In genomic region chr10:133489816-133490588, GRCh38 we compare ENCODE assay signal across 17 cellular contexts. TPM values are rescaled to one million over a fixed set of nuclear protein-coding genes. Genes with fewer than 3 reads are reported as not detected.
DNase-seq lines count a peak whose midpoint lies in the region; ATAC-seq and TF ChIP-seq lines count a peak whose summit lies in the region.
"Had no signal": no experiment of that assay in that cellular context is flagged by ENCODE, and none has a peak within 500 bp of the region (broad histone marks: within the 10 kb centered on the region; RNA-seq: fewer than 3 reads in every experiment).

No MANE protein-coding gene starts in this region.

- POLR2A ChIA-PET in T-cell (lab: Charles Lee), result no interaction called here

- peak; percentile 82 for ATAC-seq in GM18868 (IDR thresholded peaks at IDR 0.05; ENCODE audit: unreplicated experiment)
- peak; percentile 56 for ATAC-seq in HG02642 (IDR thresholded peaks at IDR 0.05; ENCODE audit: poor library complexity, unreplicated experiment)
- no peak for ATAC-seq in T-cell (replicated peaks in 1 of 4)
- ATAC-seq: GM23338; left ventricle myocardium superior; naive thymus-derived CD4-positive, alpha-beta T cell; T-helper 17 cell had no signal

- no peak for TF ChIP-seq CTCF in GM12864 (IDR thresholded peaks at IDR 0.05; ENCODE audit: low read depth, low read length, missing control alignments)

- H3K27me3 Mint-ChIP-seq in T-cell, result no peaks in the 10 kb centered on the region
- H3K27me3 Mint-ChIP-seq: T-helper 17 cell had no signal

- no peak overlapping the region for H3K27ac Mint-ChIP-seq in T-cell
- H3K27ac Mint-ChIP-seq: GM23338; naive thymus-derived CD4-positive, alpha-beta T cell; T-helper 17 cell had no signal

- H3K4me1 Mint-ChIP-seq in T-cell, result no peaks in the 10 kb centered on the region
- H3K4me1 Mint-ChIP-seq: GM23338 had no signal

- no peak overlapping the region for H3K4me3 ChIP-seq in GM12864 (ENCODE audit: low read depth, low read length)
- H3K4me3 ChIP-seq: GM23338 had no signal

- CTCF ChIA-PET in T-cell (lab: Charles Lee), result no interaction called here

- DNase-seq in GM12864 (ENCODE audit: low read depth), result peak; percentile 33
- DNase-seq in MV-4-11 (lab: John Stamatoyannopoulos, UW), result peak; percentile 76
- DNase-seq in DMS 273 (lab: John Stamatoyannopoulos, UW; ENCODE audit: unreplicated experiment), result no peak
- no peak for DNase-seq in T-cell
- DNase-seq in kidney glomerular epithelial cell (lab: John Stamatoyannopoulos, UW), result no peak
- DNase-seq in NCI-H1694 treated with DMSO at 0.1 percent for 48 hours (lab: John Stamatoyannopoulos, UW), result no peak
- DNase-seq: hippocampal formation; left ventricle myocardium superior; naive thymus-derived CD4-positive, alpha-beta T cell; NCI-H1092 treated with DMSO at 0.1 percent for 48 hours; NCI-H446 treated with DMSO at 0.1 percent for 48 hours; retina; stimulated activated CD4-positive, alpha-beta T cell treated with anti-CD3 and anti-CD28 coated beads, Interleukin-4, amount 100 ng/mL, for 1 hour; T-helper 17 cell had no signal

- H3K36me3 Mint-ChIP-seq in T-cell, result peaks cover 21% of the 10 kb centered on the region

- H3K9me3 Mint-ChIP-seq in T-cell, result peaks cover 6 to 35% (median 24%) of the 10 kb centered on the region in 3 donors

- H3K4me3 Mint-ChIP-seq in T-cell, result no peak overlapping the region
- H3K4me3 Mint-ChIP-seq: GM23338; naive thymus-derived CD4-positive, alpha-beta T cell; T-helper 17 cell had no signal

RNA-seq across cellular contexts. Expression of gene SCART1, which starts 36.3 kb away (rescaled TPM):
- total RNA-seq in T-cell, result 10 to 100 TPM in 3 of 5 donors, 1 to 10 TPM in 2; 5.9 to 13.0 (median 12.1) TPM

RNA-seq across cellular contexts. Expression of gene CYP2E1, which starts 37.2 kb away (rescaled TPM):
- total RNA-seq in T-cell, result 1 to 10 TPM; 2.4 to 4.7 (median 3.3) TPM

Comparison
In these comparisons a context has a peak if more than half of its experiments do, and no peak if none do; other contexts are left out.
1. DNase-seq: peak in GM12864 (single experiment) and MV-4-11 (single experiment); none in DMS 273 (single experiment), T-cell (0 of 34), kidney glomerular epithelial cell (single experiment) and NCI-H1694 treated with DMSO at 0.1 percent for 48 hours (single experiment).
2. ATAC-seq: peak in GM18868 (single experiment) and HG02642 (single experiment); none in T-cell (0 of 4).